In genomic region chr5:133289686-133290367, GRCh38 we compare ENCODE assay signal across 17 cellular contexts.
A peak's percentile ranks its signal among the peaks of the same experiment; 100 is the strongest.
DNase-seq lines count a peak whose midpoint lies in the region; ATAC-seq and TF ChIP-seq lines count a peak whose summit lies in the region.
"Had no signal": no experiment of that assay in that cellular context is flagged by ENCODE, and none has a peak within 500 bp of the region (broad histone marks: within the 10 kb centered on the region; RNA-seq: fewer than 3 reads in every experiment).

No MANE protein-coding gene starts in this region.

- no peak overlapping the region for H3K27ac ChIP-seq in epithelial cell of prostate
- peak overlapping the region; percentile 87 for H3K27ac ChIP-seq in temporal lobe (ENCODE audit: low read depth, low read length)
- no peak overlapping the region for H3K27ac ChIP-seq in esophagus squamous epithelium
- H3K27ac ChIP-seq: thyroid gland had no signal

- 46 to 58% methylated on average over 7 to 8 of the region's 9 CpGs for WGBS in esophagus squamous epithelium, 2 donors

- peaks cover 0 to 20% (median 5%) of the 10 kb centered on the region in 3 donors for H3K4me1 ChIP-seq in esophagus squamous epithelium
- H3K4me1 ChIP-seq: thyroid gland had no signal

- no peaks in the 10 kb centered on the region for H3K9me3 ChIP-seq in esophagus squamous epithelium
- H3K9me3 ChIP-seq: thyroid gland had no signal

- no peak for TF ChIP-seq POLR2A in esophagus squamous epithelium (IDR thresholded peaks at IDR 0.05)

- DNase-seq in NCI-H2171 treated with DMSO at 0.1 percent for 48 hours (lab: John Stamatoyannopoulos, UW) (peak; percentile 56), NCI-H2171 (lab: John Stamatoyannopoulos, UW) (no peak), NCI-H748 (lab: John Stamatoyannopoulos, UW; ENCODE audit: unreplicated experiment) (peak; percentile 93), epithelial cell of prostate (ENCODE audit: low read depth, low spot score) (peak; percentile 50), NCI-H524 treated with DMSO at 0.1 percent for 48 hours (lab: John Stamatoyannopoulos, UW) (no peak), esophagus squamous epithelium (lab: John Stamatoyannopoulos, UW) (no peak), Right ventricle myocardium superior (no peak)
- DNase-seq: activated CD4-positive, alpha-beta T cell treated with anti-CD3 and anti-CD28 coated beads, Interleukin-2, amount 50 U/mL, for 4 hours; activated T-cell treated with anti-CD3 and anti-CD28 coated beads, Interleukin-2, amount 50 U/mL, for 4 hours; CD4-positive, CD25-positive, alpha-beta regulatory T cell; KBM-7; mesendoderm; NCI-H1436 treated with DMSO at 0.1 percent for 48 hours; SIG-M5; stimulated activated CD4-positive, alpha-beta T cell treated with anti-CD3 and anti-CD28 coated beads, Interleukin-4, amount 100 ng/mL, for 24 hours; thyroid gland had no signal

- no peak overlapping the region for H3K4me3 ChIP-seq in esophagus squamous epithelium
- H3K4me3 ChIP-seq: thyroid gland had no signal

- intact Hi-C loops in esophagus squamous epithelium (cut with DNase I) = no loop called here
- intact Hi-C loops in Right ventricle myocardium superior (cut with DNase I) = no loop called here

- no peaks in the 10 kb centered on the region for H3K27me3 ChIP-seq in esophagus squamous epithelium
- H3K27me3 ChIP-seq: thyroid gland had no signal

- no peak for ATAC-seq in Right ventricle myocardium superior (ENCODE audit: poor library complexity)
- ATAC-seq: activated T-cell treated with anti-CD3 and anti-CD28 coated beads, Interleukin-2, amount 50 U/mL, for 4 hours had no signal

- TF ChIP-seq CTCF in esophagus squamous epithelium (IDR thresholded peaks at IDR 0.05) = no peak

- H3K36me3 ChIP-seq in esophagus squamous epithelium = no peaks in the 10 kb centered on the region
- H3K36me3 ChIP-seq: thyroid gland had no signal

Comparison
In these comparisons a context has a peak if more than half of its experiments do, and no peak if none do; other contexts are left out.
1. DNase-seq: peak in NCI-H2171 treated with DMSO at 0.1 percent for 48 hours (single experiment), NCI-H748 (single experiment) and epithelial cell of prostate (single experiment); none in NCI-H2171 (single experiment), NCI-H524 treated with DMSO at 0.1 percent for 48 hours (single experiment), esophagus squamous epithelium (single experiment) and Right ventricle myocardium superior (single experiment).